In genomic region chr5:142918959-142919635, GRCh38 we compare ENCODE assay signal across 1 cellular context.
TF ChIP-seq lines count a peak whose summit lies in the region.

No MANE protein-coding gene starts in this region.

TF ChIP-seq in K562, 482 proteins besides CTCF, POLR2A, EP300 and RAD21 (continued from another document):
- TF ChIP-seq ATF7 (IDR thresholded peaks at IDR 0.05) = peak; percentile 77; the same call in 1 of the 2 replicates
- TF ChIP-seq JUND (IDR thresholded peaks at IDR 0.05; ENCODE audit: borderline replicate concordance, low read depth, low read length) = no peak
- peak; percentile 21; the same call in 1 of the 3 replicates for TF ChIP-seq JUND (tag; IDR thresholded peaks at IDR 0.05; ENCODE audit: borderline replicate concordance, low read depth, low read length)
- TF ChIP-seq, protein P1, sequence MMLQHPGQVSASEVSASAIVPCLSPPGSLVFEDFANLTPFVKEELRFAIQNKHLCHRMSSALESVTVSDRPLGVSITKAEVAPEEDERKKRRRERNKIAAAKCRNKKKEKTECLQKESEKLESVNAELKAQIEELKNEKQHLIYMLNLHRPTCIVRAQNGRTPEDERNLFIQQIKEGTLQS (IDR thresholded peaks at IDR 0.05) = peak; percentile 65
- TF ChIP-seq, protein P1 (CRISPR knock-in tag; conservative IDR thresholded peaks at IDR 0.05) = no peak
- no peak for TF ChIP-seq ZNF518B (CRISPR knock-in tag; IDR thresholded peaks at IDR 0.05)
- TF ChIP-seq FOSL1 (tag; conservative IDR thresholded peaks at IDR 0.05) = peak; percentile 35; the same call in 1 of the 2 replicates
